In the genomic region with DNA sequence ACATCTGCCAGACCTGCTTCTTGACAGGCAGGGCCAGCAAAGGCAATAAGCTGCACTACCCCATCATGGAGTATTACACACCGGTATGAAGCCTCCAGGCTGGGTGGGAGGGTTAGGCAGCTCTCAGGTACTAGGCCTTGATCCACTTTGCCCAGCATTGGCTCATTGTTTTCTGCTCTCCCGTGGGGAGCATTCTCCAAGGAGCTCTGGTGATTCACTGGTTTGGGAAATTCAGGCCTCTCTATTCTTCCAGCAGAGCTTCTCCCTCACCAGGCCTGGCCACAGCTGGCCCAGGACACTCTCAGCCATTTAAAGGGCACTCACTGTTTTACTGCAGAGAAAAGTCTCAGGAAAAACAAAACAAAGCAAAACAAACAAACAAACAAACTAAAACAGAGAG, we compare ENCODE assay signal across 23 cellular contexts. TPM values are rescaled to one million over a fixed set of nuclear protein-coding genes. Genes with fewer than 3 reads are reported as not detected.
"Had no signal": no experiment of that assay in that cellular context is flagged by ENCODE, and none has a peak within 500 bp of the region (broad histone marks: within the 10 kb centered on the region; RNA-seq: fewer than 3 reads in every experiment).

No MANE protein-coding gene starts in this region.

- ATAC-seq: gastrocnemius medialis; left lung; stimulated activated naive CD8-positive, alpha-beta T cell treated with anti-CD3 and anti-CD28 coated beads, Interleukin-15, Interleukin-2, amounts not matched to agents 100 U/mL and 50 U/mL, for 24 hours; WTC11 had no signal

- H2AFZ ChIP-seq: neural progenitor cell had no signal

- H3K4me1 ChIP-seq: esophagus muscularis mucosa, gastrocnemius medialis, left lung, neural progenitor cell, prostate gland, right atrium auricular region, transverse colon, uterus had no signal

- H3K36me3 ChIP-seq: esophagus muscularis mucosa, gastrocnemius medialis, left lung, neural progenitor cell, prostate gland, right atrium auricular region, transverse colon, uterus had no signal

- H3K4me3 ChIP-seq: esophagus muscularis mucosa, gastrocnemius medialis, left lung, neural progenitor cell, prostate gland, right atrium auricular region, transverse colon, uterus had no signal

- H3K27me3 ChIP-seq: brain microvascular endothelial cell, esophagus muscularis mucosa, gastrocnemius medialis, left lung, neural progenitor cell, right atrium auricular region, transverse colon, uterus had no signal

- H3K9me3 ChIP-seq: esophagus muscularis mucosa, gastrocnemius medialis, left lung, prostate gland, right atrium auricular region, transverse colon, uterus had no signal

- H3K4me2 ChIP-seq: neural progenitor cell had no signal

- H3K9ac ChIP-seq: neural progenitor cell had no signal

- DNase-seq: activated CD4-positive, alpha-beta memory T cell treated with anti-CD3 and anti-CD28 coated beads, Interleukin-2, amount 10 ng/mL, durations not matched to agents 7 days and 5 days; activated CD4-positive, alpha-beta T cell treated with anti-CD3 and anti-CD28 coated beads for 4 hours; activated naive CD4-positive, alpha-beta T cell treated with Interleukin-2 at 50 U/mL for 16 hours; activated naive CD8-positive, alpha-beta T cell treated with anti-CD3 and anti-CD28 coated beads, Interleukin-2, amount 10 ng/mL, durations not matched to agents 7 days and 5 days; activated T-cell treated with anti-CD3 and anti-CD28 coated beads, Interleukin-2, amount 50 U/mL, for 1 hour; brain microvascular endothelial cell; cortex of kidney; effector CD4-positive, alpha-beta T cell; gastrocnemius medialis; head of caudate nucleus; left lung; mammary epithelial cell; stimulated activated CD4-positive, alpha-beta T cell treated with anti-CD3 and anti-CD28 coated beads, Interleukin-2, amount 100 ng/mL, for 24 hours; stimulated activated naive CD8-positive, alpha-beta T cell treated with anti-CD3 and anti-CD28 coated beads, Interleukin-15, Interleukin-2, amounts not matched to agents 100 U/mL and 50 U/mL, for 24 hours; transverse colon; uterus had no signal

- H3K27ac ChIP-seq: brain microvascular endothelial cell, esophagus muscularis mucosa, gastrocnemius medialis, left lung, neural progenitor cell, prostate gland, right atrium auricular region, transverse colon, uterus had no signal

RNA-seq across cellular contexts. Expression of gene TAF7L, which starts 38.5 kb away (rescaled TPM):
- total RNA-seq: activated CD4-positive, alpha-beta memory T cell treated with anti-CD3 and anti-CD28 coated beads, Interleukin-2, amount 10 ng/mL, durations not matched to agents 7 days and 5 days; activated naive CD8-positive, alpha-beta T cell treated with anti-CD3 and anti-CD28 coated beads, Interleukin-2, amount 10 ng/mL, durations not matched to agents 7 days and 5 days; gastrocnemius medialis; left lung; osteocyte; right atrium auricular region; skeletal muscle tissue had no signal
- polyA plus RNA-seq: mammary epithelial cell had no signal
